Comparison of ENCODE assay signal across 12 cellular contexts in the genomic region with DNA sequence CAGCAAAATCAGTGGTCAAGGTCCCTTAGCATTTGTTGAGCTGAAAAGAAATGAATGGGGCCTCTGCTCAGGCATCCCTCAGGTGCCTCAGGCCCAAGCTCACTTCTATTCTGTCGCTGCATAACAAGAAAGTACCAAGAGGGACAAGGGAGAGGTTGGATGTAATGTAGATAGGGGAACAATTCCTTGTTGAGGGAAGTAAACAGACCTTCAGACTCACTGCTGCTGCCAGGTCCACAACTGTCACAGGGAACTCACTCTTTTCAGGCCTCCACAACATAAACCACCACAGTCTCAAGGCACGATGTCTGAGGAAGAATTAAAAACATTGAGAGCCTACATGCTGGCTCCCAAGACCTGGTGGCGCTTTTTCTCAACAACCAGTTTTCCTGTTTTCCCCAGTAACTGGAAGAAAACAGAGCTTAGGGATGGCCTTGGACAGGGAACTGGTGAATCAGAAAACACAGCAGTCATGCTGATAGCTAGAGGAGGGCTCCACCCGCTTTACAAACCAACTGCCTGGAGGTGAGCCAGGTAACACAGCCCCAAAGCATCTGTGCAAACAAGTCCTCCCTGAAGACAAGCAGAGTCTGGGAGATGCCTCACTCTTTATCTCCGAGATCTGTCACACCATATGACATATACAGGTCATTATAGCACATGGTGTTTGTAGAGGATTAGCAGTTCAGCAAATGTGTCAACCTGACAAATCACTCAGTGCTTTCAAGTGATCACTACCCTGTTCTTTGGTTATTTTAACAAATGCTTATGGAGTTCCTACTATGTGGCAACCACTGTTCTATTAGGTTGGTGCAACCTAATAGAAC. TPM values are rescaled to one million over a fixed set of nuclear protein-coding genes. Genes with fewer than 3 reads are reported as not detected.
DNase-seq lines count a peak whose midpoint lies in the region; ATAC-seq and TF ChIP-seq lines count a peak whose summit lies in the region.
"Had no signal": no experiment of that assay in that cellular context is flagged by ENCODE, and none has a peak within 500 bp of the region (broad histone marks: within the 10 kb centered on the region; RNA-seq: fewer than 3 reads in every experiment).

No MANE protein-coding gene starts in this region.

- H3K27me3 Mint-ChIP-seq in Calu3 (ENCODE audit: unreplicated experiment): no peaks in the 10 kb centered on the region

- H3K4me3 Mint-ChIP-seq in Calu3 (ENCODE audit: low read depth, unreplicated experiment): no peak overlapping the region
- H3K4me3 Mint-ChIP-seq: CD8-positive, alpha-beta T cell; IgD-negative memory B cell had no signal

- no peak for TF ChIP-seq CTCF in Calu3 (IDR thresholded peaks at IDR 0.05; ENCODE audit: unreplicated experiment)

- BruUV-seq in Calu3 (replicated peaks; lab: Mats Ljungman, UMichigan): no TSS peak

- H3K27ac Mint-ChIP-seq in Calu3 (ENCODE audit: unreplicated experiment): no peak overlapping the region
- H3K27ac Mint-ChIP-seq: CD8-positive, alpha-beta T cell; IgD-negative memory B cell had no signal

- CTCF ChIA-PET in Calu3 (lab: Charles Lee): no interaction called here

- no peak for ATAC-seq in sciatic nerve
- ATAC-seq: CD8-positive, alpha-beta T cell had no signal

- intact Hi-C loops in Calu3 (cut with micrococcal nuclease; ENCODE audit: unreplicated experiment) (no loop called here), sciatic nerve (cut with DNase I) (no loop called here)

- H3K9me3 Mint-ChIP-seq in Calu3 (ENCODE audit: low read depth, unreplicated experiment): no peaks in the 10 kb centered on the region
- H3K9me3 Mint-ChIP-seq: CD8-positive, alpha-beta T cell; IgD-negative memory B cell had no signal

- peak; percentile 11 for DNase-seq in Calu3
- DNase-seq in NCI-H2029 (lab: John Stamatoyannopoulos, UW): peak; percentile 90
- peak; percentile 58 for DNase-seq in amniotic epithelial cell (ENCODE audit: low read depth)
- peak; percentile 44 for DNase-seq in iris pigment epithelial cell (ENCODE audit: low read depth)
- DNase-seq in NOMO-1 treated with DMSO at 0.1 percent for 48 hours (lab: John Stamatoyannopoulos, UW; ENCODE audit: unreplicated experiment): no peak
- no peak for DNase-seq in putamen (ENCODE audit: low spot score)
- no peak for DNase-seq in stimulated activated CD4-positive, alpha-beta T cell treated with anti-CD3 and anti-CD28 coated beads, Interleukin-12 subunit alpha, Interleukin-12 subunit beta, amount 100 ng/mL, for 4 hours
- no peak for DNase-seq in sciatic nerve (ENCODE audit: low spot score)
- DNase-seq: CD8-positive, alpha-beta T cell; central memory CD4-positive, alpha-beta T cell; SK-N-SH had no signal

- no peaks in the 10 kb centered on the region for H3K36me3 Mint-ChIP-seq in Calu3 (ENCODE audit: insufficient read depth, unreplicated experiment)
- H3K36me3 Mint-ChIP-seq: CD8-positive, alpha-beta T cell; IgD-negative memory B cell had no signal

- H3K4me1 Mint-ChIP-seq in Calu3 (ENCODE audit: low read depth, unreplicated experiment): no peaks in the 10 kb centered on the region
- H3K4me1 Mint-ChIP-seq: IgD-negative memory B cell had no signal

RNA-seq across cellular contexts. Expression of a gene that starts 14.3 kb away (rescaled TPM):
- total RNA-seq in Calu3 (2022) (not detected in 2 replicates), sciatic nerve (not detected)
- total RNA-seq: CD8-positive, alpha-beta T cell had no signal

RNA-seq across cellular contexts. Expression of a gene that starts 39.9 kb away (rescaled TPM):
- 0.32 TPM in 1 of 2 replicates, not detected in the other for total RNA-seq in Calu3 (2022)
- 1.0 TPM for total RNA-seq in sciatic nerve
- total RNA-seq: CD8-positive, alpha-beta T cell had no signal

RNA-seq across cellular contexts. Expression of a gene that starts 42.9 kb away (rescaled TPM):
- not detected in 2 replicates for total RNA-seq in Calu3 (2022)
- not detected for total RNA-seq in sciatic nerve
- total RNA-seq: CD8-positive, alpha-beta T cell had no signal

RNA-seq across cellular contexts. Expression of a gene that starts 48.0 kb away (rescaled TPM):
- total RNA-seq in Calu3 (2022) (not detected in 2 replicates), sciatic nerve (not detected)
- total RNA-seq: CD8-positive, alpha-beta T cell had no signal

Comparison
In these comparisons a context has a peak if more than half of its experiments do, and no peak if none do; other contexts are left out.
1. DNase-seq: peak in Calu3 (single experiment), NCI-H2029 (single experiment), amniotic epithelial cell (single experiment) and iris pigment epithelial cell (single experiment); none in NOMO-1 treated with DMSO at 0.1 percent for 48 hours (single experiment), putamen (single experiment), stimulated activated CD4-positive, alpha-beta T cell treated with anti-CD3 and anti-CD28 coated beads, Interleukin-12 subunit alpha, Interleukin-12 subunit beta, amount 100 ng/mL, for 4 hours (single experiment) and sciatic nerve (single experiment).